In the genomic region with DNA sequence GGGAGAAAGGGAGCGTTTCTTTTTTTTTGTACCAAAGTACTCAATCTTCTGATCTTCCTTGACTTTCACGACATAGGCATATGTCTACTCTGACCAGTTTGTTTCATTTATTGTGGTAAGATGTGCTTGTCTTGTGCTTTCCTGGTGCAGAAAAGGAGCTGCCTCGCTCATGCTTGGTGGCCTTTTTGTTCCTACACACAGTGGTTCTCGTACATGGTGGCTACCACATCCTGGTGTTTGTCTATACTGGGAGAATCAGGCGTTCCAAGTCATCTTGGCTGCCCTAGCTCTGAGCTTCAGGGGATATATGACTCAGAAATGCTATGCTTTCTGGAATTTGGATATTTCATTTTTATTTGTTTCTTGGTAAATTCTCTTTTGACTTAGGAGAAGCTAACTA, we compare ENCODE assay signal across 12 cellular contexts. TPM values are rescaled to one million over a fixed set of nuclear protein-coding genes. Genes with fewer than 3 reads are reported as not detected.
DNase-seq lines count a peak whose midpoint lies in the region; ATAC-seq lines count a peak whose summit lies in the region.
"Had no signal": no experiment of that assay in that cellular context is flagged by ENCODE, and none has a peak within 500 bp of the region (broad histone marks: within the 10 kb centered on the region; RNA-seq: fewer than 3 reads in every experiment).

No MANE protein-coding gene starts in this region.

- CTCF ChIA-PET in T-cell (lab: Charles Lee), result interaction anchor here in 1 of 2 donors (1.3 kb wide), 1 partner anchor 64 kb away, joined by 7 read pairs; no protein-coding TSS in a partner anchor

- peak; percentile 27 to 34 for ATAC-seq in activated T-cell treated with anti-CD3 and anti-CD28 coated beads, Interleukin-2, amount 50 U/mL, for 72 hours (replicated peaks in 1 of 2)
- ATAC-seq in T-cell (replicated peaks in 1 of 4) (peak in 3 of 4 experiments; percentile 50 to 74 (median 56)), GM18868 (IDR thresholded peaks at IDR 0.05; ENCODE audit: unreplicated experiment) (no peak), GM18519 (IDR thresholded peaks at IDR 0.05; ENCODE audit: low FRiP score, unreplicated experiment) (no peak)
- peak; percentile 53 for ATAC-seq in stimulated activated naive CD8-positive, alpha-beta T cell treated with anti-CD3 and anti-CD28 coated beads, Interleukin-15, amount 100 ng/mL, for 72 hours

- no peaks in the 10 kb centered on the region for H3K27me3 Mint-ChIP-seq in activated T-cell treated with anti-CD3 and anti-CD28 coated beads, Interleukin-2, amount 50 U/mL, for 72 hours (ENCODE audit: low read depth)
- no peaks in the 10 kb centered on the region for H3K27me3 Mint-ChIP-seq in T-cell
- no peaks in the 10 kb centered on the region for H3K27me3 Mint-ChIP-seq in stimulated activated naive CD8-positive, alpha-beta T cell treated with anti-CD3 and anti-CD28 coated beads, Interleukin-15, amount 100 ng/mL, for 72 hours

- peak overlapping the region; percentile 49 for H3K27ac ChIP-seq in epithelial cell of prostate
- H3K27ac ChIP-seq: prostate gland had no signal

- H3K27ac Mint-ChIP-seq in activated T-cell treated with anti-CD3 and anti-CD28 coated beads, Interleukin-2, amount 50 U/mL, for 72 hours, result peak overlapping the region; percentile 86
- H3K27ac Mint-ChIP-seq in T-cell, result peak overlapping the region; percentile 74 to 85
- H3K27ac Mint-ChIP-seq in stimulated activated naive CD8-positive, alpha-beta T cell treated with anti-CD3 and anti-CD28 coated beads, Interleukin-15, amount 100 ng/mL, for 72 hours, result peak overlapping the region in 1 of 2 donors; percentile 66

- H3K4me3 Mint-ChIP-seq in activated T-cell treated with anti-CD3 and anti-CD28 coated beads, Interleukin-2, amount 50 U/mL, for 72 hours, result peak overlapping the region; percentile 24 to 67
- H3K4me3 Mint-ChIP-seq in T-cell, result peak overlapping the region in 2 of 3 donors; percentile 46 to 54
- H3K4me3 Mint-ChIP-seq in stimulated activated naive CD8-positive, alpha-beta T cell treated with anti-CD3 and anti-CD28 coated beads, Interleukin-15, amount 100 ng/mL, for 72 hours, result no peak overlapping the region

- DNase-seq in activated T-cell treated with anti-CD3 and anti-CD28 coated beads, Interleukin-2, amount 50 U/mL, for 72 hours, result no peak
- no peak for DNase-seq in activated T-cell treated with anti-CD3 and anti-CD28 coated beads, Interleukin-2, amount 50 U/mL, for 1 hour
- DNase-seq in T-cell (peak in 2 of 34 experiments; percentile 8 to 15), epithelial cell of prostate (ENCODE audit: low read depth, low spot score) (no peak), SKM-1 (lab: John Stamatoyannopoulos, UW; ENCODE audit: unreplicated experiment) (no peak)
- no peak for DNase-seq in stimulated activated naive CD8-positive, alpha-beta T cell treated with anti-CD3 and anti-CD28 coated beads, Interleukin-15, amount 100 ng/mL, for 72 hours
- DNase-seq: activated effector memory CD4-positive, alpha-beta T cell treated with anti-CD3 and anti-CD28 coated beads, Interleukin-2, amount 50 U/mL, for 16 hours; erythroblast; left colon had no signal

- POLR2A ChIA-PET in T-cell (lab: Charles Lee), result interaction anchor here in 1 of 2 donors (0.7 kb wide), 1 partner anchor 1051 kb away, joined by 3 read pairs; no protein-coding TSS in a partner anchor

- peaks cover 52% of the 10 kb centered on the region for H3K4me1 Mint-ChIP-seq in activated T-cell treated with anti-CD3 and anti-CD28 coated beads, Interleukin-2, amount 50 U/mL, for 72 hours (ENCODE audit: low read depth)
- H3K4me1 Mint-ChIP-seq in T-cell, result peaks cover 33 to 39% (median 39%) of the 10 kb centered on the region in 3 donors
- peaks cover 48% of the 10 kb centered on the region for H3K4me1 Mint-ChIP-seq in stimulated activated naive CD8-positive, alpha-beta T cell treated with anti-CD3 and anti-CD28 coated beads, Interleukin-15, amount 100 ng/mL, for 72 hours

- H3K9me3 Mint-ChIP-seq in activated T-cell treated with anti-CD3 and anti-CD28 coated beads, Interleukin-2, amount 50 U/mL, for 72 hours, result no peaks in the 10 kb centered on the region
- no peaks in the 10 kb centered on the region for H3K9me3 Mint-ChIP-seq in T-cell
- H3K9me3 Mint-ChIP-seq in stimulated activated naive CD8-positive, alpha-beta T cell treated with anti-CD3 and anti-CD28 coated beads, Interleukin-15, amount 100 ng/mL, for 72 hours, result no peaks in the 10 kb centered on the region

- peaks cover 23 to 57% of the 10 kb centered on the region in 2 donors for H3K36me3 Mint-ChIP-seq in activated T-cell treated with anti-CD3 and anti-CD28 coated beads, Interleukin-2, amount 50 U/mL, for 72 hours (ENCODE audit: insufficient read depth in 2 of 2)
- peaks cover 10% of the 10 kb centered on the region for H3K36me3 Mint-ChIP-seq in T-cell

RNA-seq across cellular contexts. Expression of gene MYB, which starts 31.8 kb away (rescaled TPM):
- total RNA-seq in activated T-cell treated with anti-CD3 and anti-CD28 coated beads, Interleukin-2, amount 50 U/mL, for 72 hours, result 10 to 100 TPM; 89.6 to 91.4 TPM
- total RNA-seq in T-cell, result 10 to 100 TPM in 4 of 5 donors, 1 to 10 TPM in 1; 4.4 to 23.9 (median 17.1) TPM

Comparison
In these comparisons a context has a peak if more than half of its experiments do, and no peak if none do; other contexts are left out.
1. ATAC-seq: peak in activated T-cell treated with anti-CD3 and anti-CD28 coated beads, Interleukin-2, amount 50 U/mL, for 72 hours (2 of 2), T-cell (3 of 4) and stimulated activated naive CD8-positive, alpha-beta T cell treated with anti-CD3 and anti-CD28 coated beads, Interleukin-15, amount 100 ng/mL, for 72 hours (single experiment); none in GM18868 (single experiment) and GM18519 (single experiment).
2. H3K4me3 Mint-ChIP-seq: peak in activated T-cell treated with anti-CD3 and anti-CD28 coated beads, Interleukin-2, amount 50 U/mL, for 72 hours (2 of 2) and T-cell (2 of 3); none in stimulated activated naive CD8-positive, alpha-beta T cell treated with anti-CD3 and anti-CD28 coated beads, Interleukin-15, amount 100 ng/mL, for 72 hours (0 of 2).